In the genomic region with DNA sequence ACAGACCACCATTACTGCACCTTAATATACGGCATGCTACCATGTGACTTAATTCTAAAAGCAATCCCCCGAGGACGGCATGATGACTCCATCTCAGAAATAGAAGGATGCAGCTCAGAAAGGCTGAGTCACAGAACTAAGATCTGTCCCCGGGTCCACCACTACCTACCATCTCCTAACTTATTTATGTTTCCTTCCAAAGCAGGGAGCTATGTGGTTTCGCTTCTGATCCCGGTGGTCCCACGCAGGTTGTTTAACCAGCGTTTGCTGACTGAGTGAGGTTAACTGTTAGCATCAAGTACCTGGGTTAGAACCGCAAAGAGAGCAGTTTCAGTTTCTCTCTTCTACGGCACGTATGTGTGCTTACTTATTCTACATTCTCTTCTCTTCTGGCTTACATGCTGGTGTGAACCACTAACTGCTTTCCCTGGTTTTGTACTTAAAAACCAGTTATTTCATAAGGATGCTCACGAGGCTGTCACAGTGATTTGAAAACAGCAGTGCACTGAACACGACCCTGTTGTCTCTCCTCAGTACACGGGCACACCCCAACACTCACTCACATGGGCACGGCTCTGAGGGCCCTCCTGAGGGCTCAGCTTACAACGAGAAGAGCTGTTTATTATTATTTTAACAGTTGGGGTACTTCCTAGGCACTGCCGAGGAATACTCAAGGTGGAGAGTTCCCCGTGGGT, we compare ENCODE assay signal across 8 cellular contexts.
DNase-seq lines count a peak whose midpoint lies in the region; ATAC-seq lines count a peak whose summit lies in the region.

No MANE protein-coding gene starts in this region.

- CTCF ChIA-PET in naive thymus-derived CD4-positive, alpha-beta T cell (lab: Charles Lee) = interaction anchor here (1.0 to 2.8 kb wide), 6 partner anchors 21 to 67 kb away, joined by 3 to 14 read pairs (median 4); a partner anchor contains a TSS

- peaks cover 88% of the 10 kb centered on the region for H3K4me1 ChIP-seq in CD4-positive, CD25-positive, alpha-beta regulatory T cell (ENCODE audit: control insufficient read depth, insufficient read depth, low read length, poor library complexity, severe bottlenecking)
- peaks cover 71 to 77% of the 10 kb centered on the region in 2 donors for H3K4me1 ChIP-seq in naive thymus-derived CD4-positive, alpha-beta T cell (ENCODE audit: control insufficient read depth in 2 of 2, insufficient read depth in 2 of 2, low read length in 2 of 2)

- peak; percentile 51 to 92 (median 79) for DNase-seq in CD4-positive, CD25-positive, alpha-beta regulatory T cell
- DNase-seq in activated T-cell treated with anti-CD3 and anti-CD28 coated beads for 48 hours (ENCODE audit: low read depth) (peak; percentile 60), anterior cingulate cortex (lab: John Stamatoyannopoulos, UW) (no peak), globus pallidus (ENCODE audit: low spot score) (no peak), amygdala (lab: John Stamatoyannopoulos, UW) (no peak)
- peak in 8 of 9 donors; percentile 55 to 82 (median 72) for DNase-seq in naive thymus-derived CD4-positive, alpha-beta T cell

- POLR2A ChIA-PET in naive thymus-derived CD4-positive, alpha-beta T cell (lab: Charles Lee) = interaction anchor here (0.6 to 9.6 kb wide), 23 partner anchors 9 to 159 kb away, joined by 3 to 150 read pairs (median 5); a partner anchor contains a TSS

- peaks cover 26 to 100% (median 77%) of the 10 kb centered on the region in 4 donors for H3K4me1 Mint-ChIP-seq in CD4-positive, CD25-positive, alpha-beta regulatory T cell
- H3K4me1 Mint-ChIP-seq in naive thymus-derived CD4-positive, alpha-beta T cell = peaks cover 78 to 97% (median 89%) of the 10 kb centered on the region in 7 donors

- no peaks in the 10 kb centered on the region for H3K27me3 ChIP-seq in CD4-positive, CD25-positive, alpha-beta regulatory T cell (ENCODE audit: control insufficient read depth, insufficient read depth, low read length)
- no peaks in the 10 kb centered on the region for H3K27me3 ChIP-seq in naive thymus-derived CD4-positive, alpha-beta T cell (ENCODE audit: control insufficient read depth in 2 of 2, insufficient read depth in 2 of 2, low read length in 2 of 2)

- H3K27ac Mint-ChIP-seq in CD4-positive, CD25-positive, alpha-beta regulatory T cell = peak overlapping the region; percentile 90 to 99 (median 97)
- peak overlapping the region; percentile 86 to 98 (median 95) for H3K27ac Mint-ChIP-seq in naive thymus-derived CD4-positive, alpha-beta T cell

- H3K4me3 Mint-ChIP-seq in CD4-positive, CD25-positive, alpha-beta regulatory T cell = peak overlapping the region; percentile 78 to 95 (median 88)
- H3K4me3 Mint-ChIP-seq in naive thymus-derived CD4-positive, alpha-beta T cell = peak overlapping the region; percentile 80 to 97 (median 89)

- peak overlapping the region; percentile 79 for H3K4me3 ChIP-seq in CD4-positive, CD25-positive, alpha-beta regulatory T cell (ENCODE audit: low read depth, low read length)
- H3K4me3 ChIP-seq in naive thymus-derived CD4-positive, alpha-beta T cell (ENCODE audit: low read length) = peak overlapping the region; percentile 31

- H3K27me3 Mint-ChIP-seq in CD4-positive, CD25-positive, alpha-beta regulatory T cell = peaks cover 5% of the 10 kb centered on the region
- no peaks in the 10 kb centered on the region for H3K27me3 Mint-ChIP-seq in naive thymus-derived CD4-positive, alpha-beta T cell

- ATAC-seq in CD4-positive, CD25-positive, alpha-beta regulatory T cell (ENCODE audit: low read depth in 2 of 2) = peak; percentile 70 to 73
- ATAC-seq in GM19455 (IDR thresholded peaks at IDR 0.05; ENCODE audit: unreplicated experiment) = peak; percentile 63
- peak; percentile 57 for ATAC-seq in HG03520 (IDR thresholded peaks at IDR 0.05; ENCODE audit: unreplicated experiment)
- ATAC-seq in naive thymus-derived CD4-positive, alpha-beta T cell = peak; percentile 75

- H3K9me3 ChIP-seq in CD4-positive, CD25-positive, alpha-beta regulatory T cell (ENCODE audit: control insufficient read depth in 2 of 2, low read length in 2 of 2) = no peaks in the 10 kb centered on the region
- H3K9me3 ChIP-seq in naive thymus-derived CD4-positive, alpha-beta T cell (ENCODE audit: control insufficient read depth in 2 of 3, low read length in 3 of 3) = no peaks in the 10 kb centered on the region

- H3K27ac ChIP-seq in CD4-positive, CD25-positive, alpha-beta regulatory T cell (ENCODE audit: insufficient read depth, low read length, poor library complexity, severe bottlenecking) = peak overlapping the region; percentile 94
- peak overlapping the region; percentile 75 for H3K27ac ChIP-seq in naive thymus-derived CD4-positive, alpha-beta T cell (ENCODE audit: low read depth, low read length)

- H3K36me3 Mint-ChIP-seq in CD4-positive, CD25-positive, alpha-beta regulatory T cell = peaks cover 32% of the 10 kb centered on the region
- peaks cover 0 to 29% (median 17%) of the 10 kb centered on the region in 5 donors for H3K36me3 Mint-ChIP-seq in naive thymus-derived CD4-positive, alpha-beta T cell

- no peaks in the 10 kb centered on the region for H3K9me3 Mint-ChIP-seq in CD4-positive, CD25-positive, alpha-beta regulatory T cell
- peaks cover 0 to 2% (median 0%) of the 10 kb centered on the region in 11 donors for H3K9me3 Mint-ChIP-seq in naive thymus-derived CD4-positive, alpha-beta T cell

- H3K36me3 ChIP-seq in CD4-positive, CD25-positive, alpha-beta regulatory T cell (ENCODE audit: control insufficient read depth, insufficient read depth, low read length) = peaks cover 24% of the 10 kb centered on the region
- peaks cover 0 to 15% (median 0%) of the 10 kb centered on the region in 3 experiments for H3K36me3 ChIP-seq in naive thymus-derived CD4-positive, alpha-beta T cell (ENCODE audit: control insufficient read depth in 2 of 3, insufficient read depth in 3 of 3, low read length in 3 of 3)

- intact Hi-C loops in naive thymus-derived CD4-positive, alpha-beta T cell (cut with micrococcal nuclease) = loop anchor here (1.0 to 2.0 kb wide), 7 partner anchors 16 to 65 kb away; no protein-coding TSS in a partner anchor

Comparison
In these comparisons a context has a peak if more than half of its experiments do, and no peak if none do; other contexts are left out.
1. DNase-seq: peak in CD4-positive, CD25-positive, alpha-beta regulatory T cell (3 of 3), activated T-cell treated with anti-CD3 and anti-CD28 coated beads for 48 hours (single experiment) and naive thymus-derived CD4-positive, alpha-beta T cell (8 of 9); none in anterior cingulate cortex (0 of 58), globus pallidus (single experiment) and amygdala (0 of 56).
2. Peak in every context shown above with its lines, with median percentiles within 50 percentile points of each other: ATAC-seq.